ENCODE assay signal across 20 cellular contexts in genomic region chr20:6944292-6944691, GRCh38.
DNase-seq lines count a peak whose midpoint lies in the region; ATAC-seq, FAIRE-seq and TF ChIP-seq lines count a peak whose summit lies in the region.
"Had no signal": no experiment of that assay in that cellular context is flagged by ENCODE, and none has a peak within 500 bp of the region (broad histone marks: within the 10 kb centered on the region; RNA-seq: fewer than 3 reads in every experiment).

No MANE protein-coding gene starts in this region.

- H4K91ac ChIP-seq in IMR-90 (ENCODE audit: insufficient read depth, low read depth, low read length), result no peak overlapping the region

- H3K79me2 ChIP-seq in mesendoderm (ENCODE audit: control insufficient read depth, insufficient read depth, low read length), result no peaks in the 10 kb centered on the region
- H3K79me2 ChIP-seq in Karpas-422 (ENCODE audit: low read length), result no peaks in the 10 kb centered on the region

- peaks cover 9% of the 10 kb centered on the region; the same call in 1 of the 3 replicates for H3K9me3 ChIP-seq in A549
- H3K9me3 ChIP-seq in IMR-90 (ENCODE audit: control insufficient read depth, insufficient read depth, low read length), result no peaks in the 10 kb centered on the region
- H3K9me3 ChIP-seq in Karpas-422 (ENCODE audit: low read length), result peaks cover 13% of the 10 kb centered on the region; the same call in 1 of the 2 replicates
- H3K9me3 ChIP-seq: BLaER1 treated with 17β-estradiol and CSF1 and Interleukin-3, amounts not matched to agents 10 nM and 100 nM; Caco-2 had no signal

- H2AFZ ChIP-seq in IMR-90 (replicated peaks; ENCODE audit: low read length, poor library complexity) (no peak overlapping the region), Karpas-422 (ENCODE audit: low read length) (no peak overlapping the region)

- H3K4ac ChIP-seq in IMR-90 (ENCODE audit: low read depth, low read length) (no peak overlapping the region), mesendoderm (ENCODE audit: low read depth, low read length) (peak overlapping the region; percentile 36)

- no peak overlapping the region for H3K4me3 ChIP-seq in A549
- no peak overlapping the region for H3K4me3 ChIP-seq in IMR-90 (ENCODE audit: insufficient read depth, low read depth, low read length)
- no peak overlapping the region for H3K4me3 ChIP-seq in mesendoderm (ENCODE audit: low read length)
- H3K4me3 ChIP-seq in Karpas-422 (ENCODE audit: low read length), result no peak overlapping the region
- H3K4me3 ChIP-seq: BLaER1 treated with 17β-estradiol and CSF1 and Interleukin-3, amounts not matched to agents 10 nM and 100 nM had no signal

- TF ChIP-seq RAD21 in A549 (conservative IDR thresholded peaks at IDR 0.05 in 1 of 2, IDR thresholded peaks at IDR 0.05 in 1 of 2) (no peak), IMR-90 (IDR thresholded peaks at IDR 0.05; ENCODE audit: low read length) (no peak)

- H2BK20ac ChIP-seq in IMR-90 (ENCODE audit: low read depth, low read length), result no peak overlapping the region

- dilution Hi-C loops in IMR-90 (cut with HindIII; ENCODE audit: low sequenced_read_pairs, unreplicated experiment), result no loop called here

- H3K9me2 ChIP-seq in Karpas-422 (replicated peaks; ENCODE audit: insufficient read depth, low read length), result no peaks in the 10 kb centered on the region

- H3K27me3 ChIP-seq in IMR-90 (ENCODE audit: control insufficient read depth, insufficient read depth, low read length), result no peaks in the 10 kb centered on the region
- no peaks in the 10 kb centered on the region for H3K27me3 ChIP-seq in mesendoderm (ENCODE audit: insufficient read depth, low read length, poor library complexity)
- H3K27me3 ChIP-seq in Karpas-422 (ENCODE audit: low read length), result no peaks in the 10 kb centered on the region
- H3K27me3 ChIP-seq: BLaER1 treated with 17β-estradiol and CSF1 and Interleukin-3, amounts not matched to agents 10 nM and 100 nM had no signal

- TF ChIP-seq POLR2A in A549 (IDR thresholded peaks at IDR 0.05; ENCODE audit: low read length), result no peak
- TF ChIP-seq POLR2A in IMR-90 (IDR thresholded peaks at IDR 0.05; ENCODE audit: low read depth, low read length), result no peak

- H2BK120ac ChIP-seq in IMR-90 (ENCODE audit: low read depth, low read length) (no peak overlapping the region), mesendoderm (ENCODE audit: low read depth, low read length) (no peak overlapping the region)

- no peak overlapping the region for H4K5ac ChIP-seq in IMR-90 (ENCODE audit: low read depth, low read length)
- H4K5ac ChIP-seq in mesendoderm (ENCODE audit: low read length), result no peak overlapping the region

- no peak overlapping the region for H2BK5ac ChIP-seq in IMR-90 (ENCODE audit: low read depth, low read length, poor library complexity, severe bottlenecking)
- peak overlapping the region; percentile 86 for H2BK5ac ChIP-seq in mesendoderm (ENCODE audit: low read length)

- no peak for FAIRE-seq in A549 (lab: Jason Lieb, UNC)
- FAIRE-seq: A204.1, D721Med, G401.6, GM12891, GM19239 had no signal

- no peak for ATAC-seq in A549
- no peak for ATAC-seq in IMR-90 (ENCODE audit: low read depth)
- ATAC-seq: CD8-positive, alpha-beta T cell had no signal

- no peaks in the 10 kb centered on the region for H3K4me1 ChIP-seq in A549
- no peaks in the 10 kb centered on the region for H3K4me1 ChIP-seq in IMR-90 (ENCODE audit: control insufficient read depth, insufficient read depth, low read length)
- no peaks in the 10 kb centered on the region for H3K4me1 ChIP-seq in mesendoderm (ENCODE audit: control insufficient read depth, low read depth, low read length)
- H3K4me1 ChIP-seq in Karpas-422 (ENCODE audit: low read length), result no peaks in the 10 kb centered on the region
- H3K4me1 ChIP-seq: BLaER1 treated with 17β-estradiol and CSF1 and Interleukin-3, amounts not matched to agents 10 nM and 100 nM; Caco-2 had no signal

- POLR2A ChIA-PET in A549 (lab: Yijun Ruan, JAX) (no interaction called here), IMR-90 (lab: Charles Lee; ENCODE audit: unreplicated experiment) (no interaction called here)

- CTCF ChIA-PET in A549 (lab: Yijun Ruan, JAX), result no interaction called here
- CTCF ChIA-PET in IMR-90 (lab: Yijun Ruan, JAX), result no interaction called here

- no peak overlapping the region for H3K18ac ChIP-seq in IMR-90 (ENCODE audit: low read depth, low read length)
- H3K18ac ChIP-seq in mesendoderm (ENCODE audit: low read length), result peak overlapping the region; percentile 75

- H2AK5ac ChIP-seq in IMR-90 (ENCODE audit: low read depth, low read length) (no peak overlapping the region), mesendoderm (ENCODE audit: low read length) (no peak overlapping the region)

- H3K56ac ChIP-seq in IMR-90 (ENCODE audit: extremely low read depth, insufficient read depth, low read length) (no peak overlapping the region), mesendoderm (ENCODE audit: low read length) (peak overlapping the region; percentile 73)

- no peaks in the 10 kb centered on the region for H4K20me1 ChIP-seq in IMR-90 (ENCODE audit: insufficient read depth, low read length)
- no peaks in the 10 kb centered on the region for H4K20me1 ChIP-seq in Karpas-422 (ENCODE audit: insufficient read depth, low read depth, low read length)
- H4K20me1 ChIP-seq: BLaER1 treated with 17β-estradiol and CSF1 and Interleukin-3, amounts not matched to agents 10 nM and 100 nM had no signal

- DNase-seq in A549 (ENCODE audit: low read depth in 1 of 2, low spot score in 1 of 2) (no peak), IMR-90 (no peak), mesendoderm (no peak), Karpas-422 (no peak), caudate nucleus (lab: John Stamatoyannopoulos, UW) (no peak)
- DNase-seq: 8988T; AML-193; Caco-2; Calu3; CD4-positive, alpha-beta T cell; CD8-positive, alpha-beta T cell; DMS79 treated with DMSO at 0.1 percent for 48 hours; GF-D8 had no signal

- no peak overlapping the region for H3K23ac ChIP-seq in IMR-90 (ENCODE audit: low read depth, low read length)
- H3K23ac ChIP-seq in mesendoderm (ENCODE audit: low read length), result no peak overlapping the region

- in situ Hi-C loops in IMR-90 (cut with MboI; ENCODE audit: low sequenced_read_pairs), result no loop called here

- H3K4me2 ChIP-seq in A549 (no peak overlapping the region), IMR-90 (ENCODE audit: low read depth, low read length) (no peak overlapping the region), mesendoderm (ENCODE audit: low read length) (no peak overlapping the region), Karpas-422 (ENCODE audit: low read depth, low read length, poor library complexity, severe bottlenecking) (no peak overlapping the region)
- H3K4me2 ChIP-seq: BLaER1 treated with 17β-estradiol and CSF1 and Interleukin-3, amounts not matched to agents 10 nM and 100 nM had no signal

- H3K27ac ChIP-seq in A549, result no peak overlapping the region
- H3K27ac ChIP-seq in IMR-90 (ENCODE audit: insufficient read depth, low read length), result no peak overlapping the region
- H3K27ac ChIP-seq in mesendoderm (ENCODE audit: low read depth, low read length), result no peak overlapping the region
- no peak overlapping the region for H3K27ac ChIP-seq in Karpas-422 (ENCODE audit: low read length)
- no peak overlapping the region for H3K27ac ChIP-seq in caudate nucleus (ENCODE audit: low read depth, low read length)
- H3K27ac ChIP-seq: BLaER1 treated with 17β-estradiol and CSF1 and Interleukin-3, amounts not matched to agents 10 nM and 100 nM; C4-2B had no signal

- no peak for TF ChIP-seq EP300 in A549 (IDR thresholded peaks at IDR 0.05)

- H3K9me1 ChIP-seq in IMR-90 (ENCODE audit: insufficient read depth, low read length), result no peaks in the 10 kb centered on the region

- no peak overlapping the region for H3K14ac ChIP-seq in IMR-90 (replicated peaks; ENCODE audit: low read depth, low read length)

- no peak overlapping the region for H2BK15ac ChIP-seq in IMR-90 (ENCODE audit: low read depth, low read length)
- no peak overlapping the region for H2BK15ac ChIP-seq in mesendoderm (replicated peaks; ENCODE audit: low read depth)

- H3K36me3 ChIP-seq in IMR-90 (ENCODE audit: control insufficient read depth, insufficient read depth, low read length) (no peaks in the 10 kb centered on the region), mesendoderm (ENCODE audit: control insufficient read depth, insufficient read depth, low read length) (no peaks in the 10 kb centered on the region), Karpas-422 (ENCODE audit: insufficient read depth, low read length) (no peaks in the 10 kb centered on the region)
- H3K36me3 ChIP-seq: BLaER1 treated with 17β-estradiol and CSF1 and Interleukin-3, amounts not matched to agents 10 nM and 100 nM had no signal

- H2AK9ac ChIP-seq in IMR-90 (replicated peaks; ENCODE audit: low read depth, low read length, poor library complexity), result no peak overlapping the region

- under 1% methylated on average over 4 of the region's 4 CpGs for WGBS in A549 (ENCODE audit: missing lambda C conversion rate)
- WGBS in IMR-90 (ENCODE audit: extremely low coverage in 2 of 2, insufficient read length in 1 of 2), 2 experiments, result no CpG with 5 or more reads among the region's 4 CpGs
- no CpG with 5 or more reads among the region's 4 CpGs for WGBS in mesendoderm (ENCODE audit: extremely low coverage, insufficient coverage, low lambda C conversion rate)

- H3K79me1 ChIP-seq in IMR-90 (ENCODE audit: low read depth in 1 of 2, low read length in 2 of 2), result no peaks in the 10 kb centered on the region
- no peaks in the 10 kb centered on the region for H3K79me1 ChIP-seq in mesendoderm (ENCODE audit: low read length)

- BruUV-seq in IMR-90 (replicated peaks; lab: Mats Ljungman, UMichigan), result no TSS peak

- no peak for TF ChIP-seq CTCF in A549 (IDR thresholded peaks at IDR 0.05)
- no peak for TF ChIP-seq CTCF in IMR-90 (conservative IDR thresholded peaks at IDR 0.05; ENCODE audit: low read depth, low read length)

- intact Hi-C loops in IMR-90 (cut with micrococcal nuclease), result no loop called here

- H3K9ac ChIP-seq in IMR-90 (ENCODE audit: low read depth, low read length) (no peak overlapping the region), mesendoderm (ENCODE audit: low read length) (no peak overlapping the region), Karpas-422 (ENCODE audit: low read length) (no peak overlapping the region)
- H3K9ac ChIP-seq: BLaER1 treated with 17β-estradiol and CSF1 and Interleukin-3, amounts not matched to agents 10 nM and 100 nM had no signal

- no peak overlapping the region for H4K8ac ChIP-seq in IMR-90 (ENCODE audit: low read depth in 2 of 2, low read length in 2 of 2)
- H4K8ac ChIP-seq in mesendoderm (ENCODE audit: low read depth, low read length), result peak overlapping the region; percentile 39

TF ChIP-seq in A549, 52 proteins besides CTCF, POLR2A, EP300 and RAD21:
- TF ChIP-seq MAFK (IDR thresholded peaks at IDR 0.05; ENCODE audit: partially characterized antibody), result peak; percentile 63
- no peak for TF ChIP-seq FOSB (CRISPR knock-in tag; IDR thresholded peaks at IDR 0.05)

TF ChIP-seq in IMR-90, 13 proteins besides CTCF, POLR2A, EP300 and RAD21 (continues in another document):
- TF ChIP-seq RCOR1 (IDR thresholded peaks at IDR 0.05; ENCODE audit: insufficient replicate concordance, low read length), result no peak
